ENCODE assay signal across 40 cellular contexts in genomic region chr2:29104589-29105164, GRCh38. TPM values are rescaled to one million over a fixed set of nuclear protein-coding genes. Genes with fewer than 3 reads are reported as not detected.
"Had no signal": no experiment of that assay in that cellular context is flagged by ENCODE, and none has a peak within 500 bp of the region (broad histone marks: within the 10 kb centered on the region; RNA-seq: fewer than 3 reads in every experiment).

No MANE protein-coding gene starts in this region.

- H3K4me3 ChIP-seq: gastroesophageal sphincter, hepatocyte, sigmoid colon, stomach, suprapubic skin, tibial nerve had no signal

- H2AFZ ChIP-seq: hepatocyte had no signal

- H3K4me1 Mint-ChIP-seq: nephron had no signal

- H3K9me3 ChIP-seq: gastroesophageal sphincter, neutrophil, sigmoid colon, stomach, suprapubic skin, tibial nerve had no signal

- H3K27me3 ChIP-seq: brain microvascular endothelial cell, gastroesophageal sphincter, hepatocyte, neutrophil, sigmoid colon, stomach, suprapubic skin, tibial nerve had no signal

- H3K79me2 ChIP-seq: hepatocyte had no signal

- H3K4me2 ChIP-seq: hepatocyte had no signal

- H3K9me3 Mint-ChIP-seq: activated naive CD4-positive, alpha-beta T cell treated with anti-CD3 and anti-CD28 coated beads for 36 hours; activated T-helper 1 cell treated with anti-CD3 and anti-CD28 coated beads, Interleukin-12 subunit alpha, Interleukin-12 subunit beta, Interleukin-2, Interleukin-4 antibody, amounts not matched to agents 30 ng/mL and 10 ng/mL and 1 ng/mL, durations not matched to agents 14 hours and 24 hours and 36 hours; effector memory CD8-positive, alpha-beta T cell; nephron; stimulated activated memory B cell treated with anti-CD40 and anti-IgM and Interleukin-4, amounts not matched to agents 10 μg/mL and 1 μg/mL and 100 μg/mL, for 72 hours had no signal

- H3K36me3 ChIP-seq: brain microvascular endothelial cell, gastroesophageal sphincter, neutrophil, sigmoid colon, stomach, suprapubic skin, tibial nerve, WERI-Rb-1 had no signal

- H3K4me1 ChIP-seq: gastroesophageal sphincter, sigmoid colon, stomach, suprapubic skin had no signal

- H3K27ac ChIP-seq: brain microvascular endothelial cell, gastroesophageal sphincter, hepatocyte, neutrophil, sigmoid colon, stomach, suprapubic skin, WERI-Rb-1 had no signal

- H3K4me3 Mint-ChIP-seq: activated naive CD4-positive, alpha-beta T cell treated with anti-CD3 and anti-CD28 coated beads for 36 hours; activated T-helper 1 cell treated with anti-CD3 and anti-CD28 coated beads, Interleukin-12 subunit alpha, Interleukin-12 subunit beta, Interleukin-2, Interleukin-4 antibody, amounts not matched to agents 30 ng/mL and 10 ng/mL and 1 ng/mL, durations not matched to agents 14 hours and 24 hours and 36 hours; effector memory CD8-positive, alpha-beta T cell; nephron; stimulated activated memory B cell treated with anti-CD40 and anti-IgM and Interleukin-4, amounts not matched to agents 10 μg/mL and 1 μg/mL and 100 μg/mL, for 72 hours; T-helper 17 cell had no signal

- H3K27ac Mint-ChIP-seq: activated naive CD4-positive, alpha-beta T cell treated with anti-CD3 and anti-CD28 coated beads for 36 hours; activated T-helper 1 cell treated with anti-CD3 and anti-CD28 coated beads, Interleukin-12 subunit alpha, Interleukin-12 subunit beta, Interleukin-2, Interleukin-4 antibody, amounts not matched to agents 30 ng/mL and 10 ng/mL and 1 ng/mL, durations not matched to agents 14 hours and 24 hours and 36 hours; effector memory CD8-positive, alpha-beta T cell; nephron; progenitor cell of endocrine pancreas; stimulated activated memory B cell treated with anti-CD40 and anti-IgM and Interleukin-4, amounts not matched to agents 10 μg/mL and 1 μg/mL and 100 μg/mL, for 72 hours; T-helper 17 cell had no signal

- H3K36me3 Mint-ChIP-seq: stimulated activated memory B cell treated with anti-CD40 and anti-IgM and Interleukin-4, amounts not matched to agents 10 μg/mL and 1 μg/mL and 100 μg/mL, for 72 hours had no signal

- DNase-seq: activated CD4-positive, alpha-beta T cell treated with anti-CD3 and anti-CD28 coated beads for 48 hours; activated CD4-positive, alpha-beta T cell treated with anti-CD3 and anti-CD28 coated beads, Interleukin-2, amount 50 U/mL, for 48 hours; activated CD8-positive, alpha-beta memory T cell treated with anti-CD3 and anti-CD28 coated beads for 24 hours; activated effector memory CD4-positive, alpha-beta T cell treated with anti-CD3 and anti-CD28 coated beads, Interleukin-2, amount 50 U/mL, for 16 hours; activated naive CD4-positive, alpha-beta T cell treated with anti-CD3 and anti-CD28 coated beads for 36 hours; amniotic stem cell; brain microvascular endothelial cell; cortex of kidney; effector memory CD8-positive, alpha-beta T cell; erythroblast; islet precursor cell; left cardiac atrium; left ventricle myocardium superior; sigmoid colon; small intestine; stimulated activated CD4-positive, alpha-beta T cell treated with anti-CD3 and anti-CD28 coated beads, Interleukin-4, amount 100 ng/mL, for 4 hours; stimulated activated CD8-positive, alpha-beta memory T cell treated with anti-CD3 and anti-CD28 coated beads, Interleukin-4, amount 100 ng/mL, for 48 hours; stomach; T-helper 17 cell; T1000 had no signal

- ATAC-seq: activated CD4-positive, CD25-positive, alpha-beta regulatory T cell treated with anti-CD3 and anti-CD28 coated beads, Interleukin-2, amount 50 U/mL, for 24 hours; effector memory CD8-positive, alpha-beta T cell; gastroesophageal sphincter; left cardiac atrium; left ventricle myocardium superior; stimulated activated memory B cell treated with anti-CD40 and anti-IgM and Interleukin-4, amounts not matched to agents 10 μg/mL and 1 μg/mL and 100 μg/mL, for 72 hours; T-helper 17 cell had no signal

- H3K27me3 Mint-ChIP-seq: progenitor cell of endocrine pancreas, T-helper 17 cell had no signal

RNA-seq across cellular contexts. Expression of gene PCARE, which starts 30.4 kb away (rescaled TPM):
- total RNA-seq: activated naive CD4-positive, alpha-beta T cell treated with anti-CD3 and anti-CD28 coated beads for 36 hours; activated T-helper 1 cell treated with anti-CD3 and anti-CD28 coated beads, Interleukin-12 subunit alpha, Interleukin-12 subunit beta, Interleukin-2, Interleukin-4 antibody, amounts not matched to agents 30 ng/mL and 10 ng/mL and 1 ng/mL, durations not matched to agents 14 hours and 24 hours and 36 hours; astrocyte; chondrocyte; fibroblast of lung; fibroblast of villous mesenchyme; lung microvascular endothelial cell; mucosa of gallbladder; osteocyte; progenitor cell of endocrine pancreas; renal cortical epithelial cell; T-helper 17 cell; ureter had no signal
- polyA plus RNA-seq: fibroblast of lung, hepatocyte, sigmoid colon, small intestine had no signal
